22 cellular contexts compared by ENCODE assay signal in genomic region chr1:112692681-112693080, GRCh38. TPM values are rescaled to one million over a fixed set of nuclear protein-coding genes. Genes with fewer than 3 reads are reported as not detected.
"Had no signal": no experiment of that assay in that cellular context is flagged by ENCODE, and none has a peak within 500 bp of the region (broad histone marks: within the 10 kb centered on the region; RNA-seq: fewer than 3 reads in every experiment).

No MANE protein-coding gene starts in this region.

- H3K36me3 ChIP-seq: colonic mucosa, neutrophil had no signal

- DNase-seq: colonic mucosa; effector CD8-positive, alpha-beta T cell; endodermal cell; foreskin fibroblast; gastrocnemius medialis; left colon; left ventricle myocardium superior; lower lobe of right lung; naive thymus-derived CD8-positive, alpha-beta T cell; right cardiac atrium; sigmoid colon; stimulated activated naive CD4-positive, alpha-beta T cell; stimulated activated naive CD8-positive, alpha-beta T cell treated with anti-CD3 and anti-CD28 coated beads, Interleukin-15, amount 100 ng/mL, for 72 hours; thyroid gland; trophoblast cell had no signal

- H3K27ac Mint-ChIP-seq: dendritic cell treated with granulocyte-macrophage colony-stimulating factor and Interleukin-4, amounts not matched to agents 40 ng/mL and 50 ng/mL, for 4 days; progenitor cell of endocrine pancreas had no signal

- H3K9me3 Mint-ChIP-seq: central memory CD8-positive, alpha-beta T cell; dendritic cell treated with granulocyte-macrophage colony-stimulating factor and Interleukin-4, amounts not matched to agents 40 ng/mL and 50 ng/mL, for 4 days; endodermal cell; naive thymus-derived CD8-positive, alpha-beta T cell; stimulated activated naive CD8-positive, alpha-beta T cell treated with anti-CD3 and anti-CD28 coated beads, Interleukin-15, amount 100 ng/mL, for 72 hours had no signal

- H3K27me3 Mint-ChIP-seq: central memory CD8-positive, alpha-beta T cell; dendritic cell treated with granulocyte-macrophage colony-stimulating factor and Interleukin-4, amounts not matched to agents 40 ng/mL and 50 ng/mL, for 4 days; naive thymus-derived CD8-positive, alpha-beta T cell; progenitor cell of endocrine pancreas; stimulated activated naive CD8-positive, alpha-beta T cell treated with anti-CD3 and anti-CD28 coated beads, Interleukin-15, amount 100 ng/mL, for 72 hours had no signal

- H3K4me1 ChIP-seq: colonic mucosa, lower lobe of right lung, parathyroid adenoma, thyroid gland had no signal

- H3K27ac ChIP-seq: colonic mucosa, epithelial cell of prostate, gastrocnemius medialis, lower lobe of right lung, neutrophil, parathyroid adenoma, sigmoid colon, thyroid gland had no signal

- H3K4me3 Mint-ChIP-seq: central memory CD8-positive, alpha-beta T cell; dendritic cell treated with granulocyte-macrophage colony-stimulating factor and Interleukin-4, amounts not matched to agents 40 ng/mL and 50 ng/mL, for 4 days; endodermal cell; naive thymus-derived CD8-positive, alpha-beta T cell; stimulated activated naive CD8-positive, alpha-beta T cell treated with anti-CD3 and anti-CD28 coated beads, Interleukin-15, amount 100 ng/mL, for 72 hours had no signal

- H3K27me3 ChIP-seq: colonic mucosa, gastrocnemius medialis, neutrophil, sigmoid colon, thyroid gland had no signal

- ATAC-seq: esophagus mucosa; gastrocnemius medialis; left colon; left ventricle myocardium superior; lower lobe of right lung; naive thymus-derived CD8-positive, alpha-beta T cell; right cardiac atrium; stimulated activated naive CD8-positive, alpha-beta T cell treated with anti-CD3 and anti-CD28 coated beads, Interleukin-15, amount 100 ng/mL, for 72 hours had no signal

- H3K9me3 ChIP-seq: colonic mucosa, gastrocnemius medialis, lower lobe of right lung, neutrophil, sigmoid colon, thyroid gland had no signal

- H3K4me3 ChIP-seq: colonic mucosa, gastrocnemius medialis, lower lobe of right lung, sigmoid colon, thyroid gland had no signal

RNA-seq across cellular contexts. Expression of gene PPM1J, which starts 22.5 kb away (rescaled TPM):
- polyA plus RNA-seq: naive thymus-derived CD8-positive, alpha-beta T cell had no signal
